Comparison of ENCODE assay signal across 21 cellular contexts in the genomic region with DNA sequence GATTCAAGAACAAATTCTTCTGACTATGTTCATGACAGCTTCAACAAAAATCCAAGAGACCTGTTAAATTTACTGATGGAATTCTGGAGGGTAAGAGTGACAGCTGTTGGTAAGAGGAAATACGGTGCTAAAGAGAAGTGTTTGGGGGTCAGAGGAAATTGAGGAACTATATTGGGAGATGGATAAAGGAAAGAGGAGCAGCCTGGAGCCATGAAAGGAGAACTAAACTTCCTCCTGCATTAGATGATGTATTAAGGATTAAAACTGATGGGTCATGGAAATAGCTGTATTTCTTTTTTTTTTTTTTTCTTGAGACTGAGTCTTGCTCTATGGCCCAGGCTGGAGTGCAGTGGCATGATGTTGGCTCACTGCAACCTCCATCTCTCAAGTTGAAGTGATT.
"Had no signal": no experiment of that assay in that cellular context is flagged by ENCODE, and none has a peak within 500 bp of the region (broad histone marks: within the 10 kb centered on the region; RNA-seq: fewer than 3 reads in every experiment).

No MANE protein-coding gene starts in this region.

- H3K27ac ChIP-seq: HL-60, RWPE1, SJSA1, SK-N-MC had no signal

- H3K27me3 ChIP-seq: SJSA1 had no signal

- DNase-seq: MV-4-11, NCI-H1048, NCI-H1105, NCI-H1417, NCI-H1436 treated with DMSO at 0.1 percent for 48 hours, NCI-H1694, NCI-H187 treated with DMSO at 0.1 percent for 48 hours, NCI-H2029 treated with DMSO at 0.1 percent for 48 hours, NCI-H2171 treated with DMSO at 0.1 percent for 48 hours, NCI-H345, NCI-H446 treated with DMSO at 0.1 percent for 48 hours, NCI-H510A treated with DMSO at 0.1 percent for 48 hours, NCI-H69, NCI-H774, SHP77 treated with DMSO at 0.1 percent for 48 hours had no signal

- H3K36me3 ChIP-seq: SJSA1 had no signal

- ATAC-seq: K562, Panc1 had no signal

- H3K9me3 ChIP-seq: SJSA1 had no signal

- H3K4me3 ChIP-seq: K562, SJSA1, SK-N-MC had no signal
